1 cellular context compared by ENCODE assay signal in genomic region chr7:45865594-45866410, GRCh38.
A peak's percentile ranks its signal among the peaks of the same experiment; 100 is the strongest.
TF ChIP-seq lines count a peak whose summit lies in the region.

No MANE protein-coding gene starts in this region.

TF ChIP-seq in HepG2, 621 proteins besides CTCF, POLR2A, EP300 and RAD21 (continued from another document and continues in another):
- TF ChIP-seq MLLT10 (CRISPR knock-in tag; IDR thresholded peaks at IDR 0.05) (no peak), SIN3A (IDR thresholded peaks at IDR 0.05; ENCODE audit: borderline replicate concordance, low read depth, low read length) (no peak), TEAD2 (CRISPR knock-in tag; IDR thresholded peaks at IDR 0.05) (no peak), POLR2AphosphoS5 (IDR thresholded peaks at IDR 0.05; ENCODE audit: low read depth, low read length) (no peak), RARA (CRISPR knock-in tag; IDR thresholded peaks at IDR 0.05) (peak; percentile 72), MYC (CRISPR knock-in tag; IDR thresholded peaks at IDR 0.05; ENCODE audit: borderline replicate concordance) (peak; percentile 32; the same call in 1 of the 2 replicates), KAT8 (CRISPR knock-in tag; IDR thresholded peaks at IDR 0.05) (0 out of 2 replicates have a peak, but pooled peaks have one; percentile 22), ZNF496 (CRISPR knock-in tag; IDR thresholded peaks at IDR 0.05; ENCODE audit: insufficient replicate concordance) (no peak), ZNF746 (CRISPR knock-in tag; IDR thresholded peaks at IDR 0.05) (no peak), YEATS4 (CRISPR knock-in tag; IDR thresholded peaks at IDR 0.05; ENCODE audit: borderline replicate concordance) (0 out of 2 replicates have a peak, but pooled peaks have one; percentile 2), CBX5 (CRISPR knock-in tag; IDR thresholded peaks at IDR 0.05; ENCODE audit: borderline replicate concordance) (no peak), ERF (CRISPR knock-in tag; IDR thresholded peaks at IDR 0.05) (peak; percentile 44; the same call in 1 of the 2 replicates), ZNF280D (CRISPR knock-in tag; IDR thresholded peaks at IDR 0.05) (0 out of 2 replicates have a peak, but pooled peaks have one; percentile 37), MED8 (CRISPR knock-in tag; IDR thresholded peaks at IDR 0.05; ENCODE audit: insufficient replicate concordance) (no peak), NBN (conservative IDR thresholded peaks at IDR 0.05) (no peak), ELF3 (CRISPR knock-in tag; IDR thresholded peaks at IDR 0.05) (peak; percentile 68), CBX2 (IDR thresholded peaks at IDR 0.05; ENCODE audit: low read depth, low read length) (no peak), CBX2 (CRISPR knock-in tag; IDR thresholded peaks at IDR 0.05; ENCODE audit: low read depth) (no peak), ZNF878 (CRISPR knock-in tag; IDR thresholded peaks at IDR 0.05) (peak; percentile 69; the same call in 1 of the 2 replicates), SPEN (CRISPR knock-in tag; IDR thresholded peaks at IDR 0.05; ENCODE audit: low read depth) (peak; percentile 67; the same call in 1 of the 2 replicates), ZNF607 (CRISPR knock-in tag; IDR thresholded peaks at IDR 0.05; ENCODE audit: borderline replicate concordance) (peak; percentile 91; the same call in 1 of the 2 replicates), MXD1 (CRISPR knock-in tag; IDR thresholded peaks at IDR 0.05) (peak; percentile 53; the same call in 1 of the 2 replicates), ZNF766 (CRISPR knock-in tag; IDR thresholded peaks at IDR 0.05; ENCODE audit: borderline replicate concordance) (no peak), ZNF782 (CRISPR knock-in tag; IDR thresholded peaks at IDR 0.05; ENCODE audit: borderline replicate concordance) (0 out of 2 replicates have a peak, but pooled peaks have one; percentile 32), HNRNPL (IDR thresholded peaks at IDR 0.05; ENCODE audit: low read depth, low read length) (no peak), SOX5 (CRISPR knock-in tag; IDR thresholded peaks at IDR 0.05; ENCODE audit: borderline replicate concordance) (peak; percentile 71), MLXIP (CRISPR knock-in tag; IDR thresholded peaks at IDR 0.05; ENCODE audit: borderline replicate concordance) (no peak), SMARCE1 (IDR thresholded peaks at IDR 0.05; ENCODE audit: borderline replicate concordance) (no peak), PHF21A (CRISPR knock-in tag; IDR thresholded peaks at IDR 0.05) (peak; percentile 26; the same call in 1 of the 2 replicates), ZSCAN29 (CRISPR knock-in tag; conservative IDR thresholded peaks at IDR 0.05) (no peak), ZNF670 (CRISPR knock-in tag; IDR thresholded peaks at IDR 0.05; ENCODE audit: borderline replicate concordance) (no peak; the same call in 1 of the 2 replicates), TAF1 (CRISPR knock-in tag; IDR thresholded peaks at IDR 0.05) (no peak), ZNF264 (CRISPR knock-in tag; IDR thresholded peaks at IDR 0.05) (no peak), TFAP4 (IDR thresholded peaks at IDR 0.05; ENCODE audit: borderline replicate concordance, low read depth) (no peak), PAX8 (CRISPR knock-in tag; IDR thresholded peaks at IDR 0.05; ENCODE audit: borderline replicate concordance) (no peak), MEF2D (CRISPR knock-in tag; IDR thresholded peaks at IDR 0.05) (peak; percentile 83), ZNF263 (CRISPR knock-in tag; IDR thresholded peaks at IDR 0.05) (peak; percentile 80), MATR3 (CRISPR knock-in tag; IDR thresholded peaks at IDR 0.05) (no peak)
- TF ChIP-seq, protein P1, sequence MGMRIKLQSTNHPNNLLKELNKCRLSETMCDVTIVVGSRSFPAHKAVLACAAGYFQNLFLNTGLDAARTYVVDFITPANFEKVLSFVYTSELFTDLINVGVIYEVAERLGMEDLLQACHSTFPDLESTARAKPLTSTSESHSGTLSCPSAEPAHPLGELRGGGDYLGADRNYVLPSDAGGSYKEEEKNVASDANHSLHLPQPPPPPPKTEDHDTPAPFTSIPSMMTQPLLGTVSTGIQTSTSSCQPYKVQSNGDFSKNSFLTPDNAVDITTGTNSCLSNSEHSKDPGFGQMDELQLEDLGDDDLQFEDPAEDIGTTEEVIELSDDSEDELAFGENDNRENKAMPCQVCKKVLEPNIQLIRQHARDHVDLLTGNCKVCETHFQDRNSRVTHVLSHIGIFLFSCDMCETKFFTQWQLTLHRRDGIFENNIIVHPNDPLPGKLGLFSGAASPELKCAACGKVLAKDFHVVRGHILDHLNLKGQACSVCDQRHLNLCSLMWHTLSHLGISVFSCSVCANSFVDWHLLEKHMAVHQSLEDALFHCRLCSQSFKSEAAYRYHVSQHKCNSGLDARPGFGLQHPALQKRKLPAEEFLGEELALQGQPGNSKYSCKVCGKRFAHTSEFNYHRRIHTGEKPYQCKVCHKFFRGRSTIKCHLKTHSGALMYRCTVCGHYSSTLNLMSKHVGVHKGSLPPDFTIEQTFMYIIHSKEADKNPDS (CRISPR knock-in tag; IDR thresholded peaks at IDR 0.05): 0 out of 2 replicates have a peak, but pooled peaks have one; percentile 54
- TF ChIP-seq, protein P2, sequence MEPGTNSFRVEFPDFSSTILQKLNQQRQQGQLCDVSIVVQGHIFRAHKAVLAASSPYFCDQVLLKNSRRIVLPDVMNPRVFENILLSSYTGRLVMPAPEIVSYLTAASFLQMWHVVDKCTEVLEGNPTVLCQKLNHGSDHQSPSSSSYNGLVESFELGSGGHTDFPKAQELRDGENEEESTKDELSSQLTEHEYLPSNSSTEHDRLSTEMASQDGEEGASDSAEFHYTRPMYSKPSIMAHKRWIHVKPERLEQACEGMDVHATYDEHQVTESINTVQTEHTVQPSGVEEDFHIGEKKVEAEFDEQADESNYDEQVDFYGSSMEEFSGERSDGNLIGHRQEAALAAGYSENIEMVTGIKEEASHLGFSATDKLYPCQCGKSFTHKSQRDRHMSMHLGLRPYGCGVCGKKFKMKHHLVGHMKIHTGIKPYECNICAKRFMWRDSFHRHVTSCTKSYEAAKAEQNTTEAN (CRISPR knock-in tag; conservative IDR thresholded peaks at IDR 0.05): 0 out of 2 replicates have a peak, but pooled peaks have one; percentile 48
- TF ChIP-seq, protein P3, sequence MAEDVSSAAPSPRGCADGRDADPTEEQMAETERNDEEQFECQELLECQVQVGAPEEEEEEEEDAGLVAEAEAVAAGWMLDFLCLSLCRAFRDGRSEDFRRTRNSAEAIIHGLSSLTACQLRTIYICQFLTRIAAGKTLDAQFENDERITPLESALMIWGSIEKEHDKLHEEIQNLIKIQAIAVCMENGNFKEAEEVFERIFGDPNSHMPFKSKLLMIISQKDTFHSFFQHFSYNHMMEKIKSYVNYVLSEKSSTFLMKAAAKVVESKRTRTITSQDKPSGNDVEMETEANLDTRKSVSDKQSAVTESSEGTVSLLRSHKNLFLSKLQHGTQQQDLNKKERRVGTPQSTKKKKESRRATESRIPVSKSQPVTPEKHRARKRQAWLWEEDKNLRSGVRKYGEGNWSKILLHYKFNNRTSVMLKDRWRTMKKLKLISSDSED (CRISPR knock-in tag; IDR thresholded peaks at IDR 0.05): no peak
- TF ChIP-seq, protein P4, sequence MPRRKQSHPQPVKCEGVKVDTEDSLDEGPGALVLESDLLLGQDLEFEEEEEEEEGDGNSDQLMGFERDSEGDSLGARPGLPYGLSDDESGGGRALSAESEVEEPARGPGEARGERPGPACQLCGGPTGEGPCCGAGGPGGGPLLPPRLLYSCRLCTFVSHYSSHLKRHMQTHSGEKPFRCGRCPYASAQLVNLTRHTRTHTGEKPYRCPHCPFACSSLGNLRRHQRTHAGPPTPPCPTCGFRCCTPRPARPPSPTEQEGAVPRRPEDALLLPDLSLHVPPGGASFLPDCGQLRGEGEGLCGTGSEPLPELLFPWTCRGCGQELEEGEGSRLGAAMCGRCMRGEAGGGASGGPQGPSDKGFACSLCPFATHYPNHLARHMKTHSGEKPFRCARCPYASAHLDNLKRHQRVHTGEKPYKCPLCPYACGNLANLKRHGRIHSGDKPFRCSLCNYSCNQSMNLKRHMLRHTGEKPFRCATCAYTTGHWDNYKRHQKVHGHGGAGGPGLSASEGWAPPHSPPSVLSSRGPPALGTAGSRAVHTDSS (CRISPR knock-in tag; conservative IDR thresholded peaks at IDR 0.05): no peak
- TF ChIP-seq, protein P5, sequence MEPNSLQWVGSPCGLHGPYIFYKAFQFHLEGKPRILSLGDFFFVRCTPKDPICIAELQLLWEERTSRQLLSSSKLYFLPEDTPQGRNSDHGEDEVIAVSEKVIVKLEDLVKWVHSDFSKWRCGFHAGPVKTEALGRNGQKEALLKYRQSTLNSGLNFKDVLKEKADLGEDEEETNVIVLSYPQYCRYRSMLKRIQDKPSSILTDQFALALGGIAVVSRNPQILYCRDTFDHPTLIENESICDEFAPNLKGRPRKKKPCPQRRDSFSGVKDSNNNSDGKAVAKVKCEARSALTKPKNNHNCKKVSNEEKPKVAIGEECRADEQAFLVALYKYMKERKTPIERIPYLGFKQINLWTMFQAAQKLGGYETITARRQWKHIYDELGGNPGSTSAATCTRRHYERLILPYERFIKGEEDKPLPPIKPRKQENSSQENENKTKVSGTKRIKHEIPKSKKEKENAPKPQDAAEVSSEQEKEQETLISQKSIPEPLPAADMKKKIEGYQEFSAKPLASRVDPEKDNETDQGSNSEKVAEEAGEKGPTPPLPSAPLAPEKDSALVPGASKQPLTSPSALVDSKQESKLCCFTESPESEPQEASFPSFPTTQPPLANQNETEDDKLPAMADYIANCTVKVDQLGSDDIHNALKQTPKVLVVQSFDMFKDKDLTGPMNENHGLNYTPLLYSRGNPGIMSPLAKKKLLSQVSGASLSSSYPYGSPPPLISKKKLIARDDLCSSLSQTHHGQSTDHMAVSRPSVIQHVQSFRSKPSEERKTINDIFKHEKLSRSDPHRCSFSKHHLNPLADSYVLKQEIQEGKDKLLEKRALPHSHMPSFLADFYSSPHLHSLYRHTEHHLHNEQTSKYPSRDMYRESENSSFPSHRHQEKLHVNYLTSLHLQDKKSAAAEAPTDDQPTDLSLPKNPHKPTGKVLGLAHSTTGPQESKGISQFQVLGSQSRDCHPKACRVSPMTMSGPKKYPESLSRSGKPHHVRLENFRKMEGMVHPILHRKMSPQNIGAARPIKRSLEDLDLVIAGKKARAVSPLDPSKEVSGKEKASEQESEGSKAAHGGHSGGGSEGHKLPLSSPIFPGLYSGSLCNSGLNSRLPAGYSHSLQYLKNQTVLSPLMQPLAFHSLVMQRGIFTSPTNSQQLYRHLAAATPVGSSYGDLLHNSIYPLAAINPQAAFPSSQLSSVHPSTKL (CRISPR knock-in tag; IDR thresholded peaks at IDR 0.05): peak; percentile 58; the same call in 1 of the 2 replicates
- TF ChIP-seq, protein P6, sequence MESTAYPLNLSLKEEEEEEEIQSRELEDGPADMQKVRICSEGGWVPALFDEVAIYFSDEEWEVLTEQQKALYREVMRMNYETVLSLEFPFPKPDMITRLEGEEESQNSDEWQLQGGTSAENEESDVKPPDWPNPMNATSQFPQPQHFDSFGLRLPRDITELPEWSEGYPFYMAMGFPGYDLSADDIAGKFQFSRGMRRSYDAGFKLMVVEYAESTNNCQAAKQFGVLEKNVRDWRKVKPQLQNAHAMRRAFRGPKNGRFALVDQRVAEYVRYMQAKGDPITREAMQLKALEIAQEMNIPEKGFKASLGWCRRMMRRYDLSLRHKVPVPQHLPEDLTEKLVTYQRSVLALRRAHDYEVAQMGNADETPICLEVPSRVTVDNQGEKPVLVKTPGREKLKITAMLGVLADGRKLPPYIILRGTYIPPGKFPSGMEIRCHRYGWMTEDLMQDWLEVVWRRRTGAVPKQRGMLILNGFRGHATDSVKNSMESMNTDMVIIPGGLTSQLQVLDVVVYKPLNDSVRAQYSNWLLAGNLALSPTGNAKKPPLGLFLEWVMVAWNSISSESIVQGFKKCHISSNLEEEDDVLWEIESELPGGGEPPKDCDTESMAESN (CRISPR knock-in tag; conservative IDR thresholded peaks at IDR 0.05): no peak
